ENCODE assay signal across 1 cellular context in the genomic region with DNA sequence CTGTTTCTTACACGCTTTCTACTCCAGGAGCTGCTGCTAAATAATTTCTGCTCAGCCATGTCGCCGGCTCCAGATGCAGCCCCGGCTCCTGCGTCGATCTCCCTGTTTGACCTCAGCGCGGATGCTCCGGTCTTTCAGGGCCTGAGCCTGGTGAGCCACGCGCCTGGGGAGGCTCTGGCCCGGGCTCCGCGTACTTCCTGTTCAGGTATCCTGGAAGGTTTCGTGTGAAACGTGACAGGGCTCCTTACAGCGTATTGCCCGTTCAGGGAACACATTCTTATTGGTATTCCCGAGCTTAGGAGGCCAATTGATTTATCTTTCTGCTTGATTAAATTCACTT.
TF ChIP-seq lines count a peak whose summit lies in the region.

No MANE protein-coding gene starts in this region.

TF ChIP-seq in HepG2, 621 proteins besides CTCF, POLR2A, EP300 and RAD21 (continued from another document):
- TF ChIP-seq, protein P1, sequence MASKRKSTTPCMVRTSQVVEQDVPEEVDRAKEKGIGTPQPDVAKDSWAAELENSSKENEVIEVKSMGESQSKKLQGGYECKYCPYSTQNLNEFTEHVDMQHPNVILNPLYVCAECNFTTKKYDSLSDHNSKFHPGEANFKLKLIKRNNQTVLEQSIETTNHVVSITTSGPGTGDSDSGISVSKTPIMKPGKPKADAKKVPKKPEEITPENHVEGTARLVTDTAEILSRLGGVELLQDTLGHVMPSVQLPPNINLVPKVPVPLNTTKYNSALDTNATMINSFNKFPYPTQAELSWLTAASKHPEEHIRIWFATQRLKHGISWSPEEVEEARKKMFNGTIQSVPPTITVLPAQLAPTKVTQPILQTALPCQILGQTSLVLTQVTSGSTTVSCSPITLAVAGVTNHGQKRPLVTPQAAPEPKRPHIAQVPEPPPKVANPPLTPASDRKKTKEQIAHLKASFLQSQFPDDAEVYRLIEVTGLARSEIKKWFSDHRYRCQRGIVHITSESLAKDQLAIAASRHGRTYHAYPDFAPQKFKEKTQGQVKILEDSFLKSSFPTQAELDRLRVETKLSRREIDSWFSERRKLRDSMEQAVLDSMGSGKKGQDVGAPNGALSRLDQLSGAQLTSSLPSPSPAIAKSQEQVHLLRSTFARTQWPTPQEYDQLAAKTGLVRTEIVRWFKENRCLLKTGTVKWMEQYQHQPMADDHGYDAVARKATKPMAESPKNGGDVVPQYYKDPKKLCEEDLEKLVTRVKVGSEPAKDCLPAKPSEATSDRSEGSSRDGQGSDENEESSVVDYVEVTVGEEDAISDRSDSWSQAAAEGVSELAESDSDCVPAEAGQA (IDR thresholded peaks at IDR 0.05; ENCODE audit: low read depth) = no peak
- TF ChIP-seq, protein P1 (CRISPR knock-in tag; IDR thresholded peaks at IDR 0.05; ENCODE audit: borderline replicate concordance) = no peak
- no peak for TF ChIP-seq HES4 (CRISPR knock-in tag; IDR thresholded peaks at IDR 0.05; ENCODE audit: borderline replicate concordance)
- peak; percentile 17 for TF ChIP-seq ZNF781 (CRISPR knock-in tag; IDR thresholded peaks at IDR 0.05; ENCODE audit: borderline replicate concordance, not compliant biosample characterization)
- no peak for TF ChIP-seq FLYWCH1 (CRISPR knock-in tag; IDR thresholded peaks at IDR 0.05)
- no peak for TF ChIP-seq ARNT (IDR thresholded peaks at IDR 0.05)
- TF ChIP-seq, protein P2, sequence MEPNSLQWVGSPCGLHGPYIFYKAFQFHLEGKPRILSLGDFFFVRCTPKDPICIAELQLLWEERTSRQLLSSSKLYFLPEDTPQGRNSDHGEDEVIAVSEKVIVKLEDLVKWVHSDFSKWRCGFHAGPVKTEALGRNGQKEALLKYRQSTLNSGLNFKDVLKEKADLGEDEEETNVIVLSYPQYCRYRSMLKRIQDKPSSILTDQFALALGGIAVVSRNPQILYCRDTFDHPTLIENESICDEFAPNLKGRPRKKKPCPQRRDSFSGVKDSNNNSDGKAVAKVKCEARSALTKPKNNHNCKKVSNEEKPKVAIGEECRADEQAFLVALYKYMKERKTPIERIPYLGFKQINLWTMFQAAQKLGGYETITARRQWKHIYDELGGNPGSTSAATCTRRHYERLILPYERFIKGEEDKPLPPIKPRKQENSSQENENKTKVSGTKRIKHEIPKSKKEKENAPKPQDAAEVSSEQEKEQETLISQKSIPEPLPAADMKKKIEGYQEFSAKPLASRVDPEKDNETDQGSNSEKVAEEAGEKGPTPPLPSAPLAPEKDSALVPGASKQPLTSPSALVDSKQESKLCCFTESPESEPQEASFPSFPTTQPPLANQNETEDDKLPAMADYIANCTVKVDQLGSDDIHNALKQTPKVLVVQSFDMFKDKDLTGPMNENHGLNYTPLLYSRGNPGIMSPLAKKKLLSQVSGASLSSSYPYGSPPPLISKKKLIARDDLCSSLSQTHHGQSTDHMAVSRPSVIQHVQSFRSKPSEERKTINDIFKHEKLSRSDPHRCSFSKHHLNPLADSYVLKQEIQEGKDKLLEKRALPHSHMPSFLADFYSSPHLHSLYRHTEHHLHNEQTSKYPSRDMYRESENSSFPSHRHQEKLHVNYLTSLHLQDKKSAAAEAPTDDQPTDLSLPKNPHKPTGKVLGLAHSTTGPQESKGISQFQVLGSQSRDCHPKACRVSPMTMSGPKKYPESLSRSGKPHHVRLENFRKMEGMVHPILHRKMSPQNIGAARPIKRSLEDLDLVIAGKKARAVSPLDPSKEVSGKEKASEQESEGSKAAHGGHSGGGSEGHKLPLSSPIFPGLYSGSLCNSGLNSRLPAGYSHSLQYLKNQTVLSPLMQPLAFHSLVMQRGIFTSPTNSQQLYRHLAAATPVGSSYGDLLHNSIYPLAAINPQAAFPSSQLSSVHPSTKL (CRISPR knock-in tag; IDR thresholded peaks at IDR 0.05) = no peak
- TF ChIP-seq, protein P3, sequence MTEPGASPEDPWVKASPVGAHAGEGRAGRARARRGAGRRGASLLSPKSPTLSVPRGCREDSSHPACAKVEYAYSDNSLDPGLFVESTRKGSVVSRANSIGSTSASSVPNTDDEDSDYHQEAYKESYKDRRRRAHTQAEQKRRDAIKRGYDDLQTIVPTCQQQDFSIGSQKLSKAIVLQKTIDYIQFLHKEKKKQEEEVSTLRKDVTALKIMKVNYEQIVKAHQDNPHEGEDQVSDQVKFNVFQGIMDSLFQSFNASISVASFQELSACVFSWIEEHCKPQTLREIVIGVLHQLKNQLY (CRISPR knock-in tag; IDR thresholded peaks at IDR 0.05) = 0 out of 2 replicates have a peak, but pooled peaks have one; percentile 49
- no peak for TF ChIP-seq ARID2 (CRISPR knock-in tag; IDR thresholded peaks at IDR 0.05; ENCODE audit: borderline replicate concordance)
